Comparison of ENCODE assay signal across 20 cellular contexts in genomic region chr12:4894019-4894418, GRCh38. TPM values are rescaled to one million over a fixed set of nuclear protein-coding genes. Genes with fewer than 3 reads are reported as not detected.
DNase-seq lines count a peak whose midpoint lies in the region; ATAC-seq, FAIRE-seq and TF ChIP-seq lines count a peak whose summit lies in the region.
"Had no signal": no experiment of that assay in that cellular context is flagged by ENCODE, and none has a peak within 500 bp of the region (broad histone marks: within the 10 kb centered on the region; RNA-seq: fewer than 3 reads in every experiment).

No MANE protein-coding gene starts in this region.

- TF ChIP-seq CTCF in H9 (conservative IDR thresholded peaks at IDR 0.05): no peak
- TF ChIP-seq CTCF in prostate gland (IDR thresholded peaks at IDR 0.05): no peak

- intact Hi-C loops in prostate gland (cut with DNase I): no loop called here

- ATAC-seq in HG03039 (IDR thresholded peaks at IDR 0.05; ENCODE audit: unreplicated experiment): no peak
- ATAC-seq: CD8-positive, alpha-beta T cell; GM23338; HCT116 had no signal

- H3K18ac ChIP-seq in H9 (ENCODE audit: insufficient read length, low read depth, low read length): no peak overlapping the region

- no peak overlapping the region for H4K91ac ChIP-seq in H9 (ENCODE audit: insufficient read length, low read depth, low read length)

- DNase-seq in DMS53 (lab: John Stamatoyannopoulos, UW): peak; percentile 58
- DNase-seq in DMS53 treated with DMSO at 0.1 percent for 48 hours (lab: John Stamatoyannopoulos, UW; ENCODE audit: unreplicated experiment): no peak
- DNase-seq in HTR-8/SVneo (ENCODE audit: insufficient read length, low spot score): no peak
- peak; percentile 26 for DNase-seq in NCI-H1694 (lab: John Stamatoyannopoulos, UW)
- DNase-seq in NCI-H524 treated with DMSO at 0.1 percent for 48 hours (lab: John Stamatoyannopoulos, UW): peak; percentile 27
- DNase-seq in H9: no peak
- no peak for DNase-seq in prostate gland (ENCODE audit: low spot score)
- DNase-seq: 8988T; Calu3; CD8-positive, alpha-beta T cell; DMS79 treated with DMSO at 0.1 percent for 48 hours; GF-D8; HFFc6 had no signal

- H3K27me3 ChIP-seq in H9 (ENCODE audit: insufficient read depth, low read length): no peaks in the 10 kb centered on the region
- peaks cover 4% of the 10 kb centered on the region for H3K27me3 ChIP-seq in prostate gland (replicated peaks; ENCODE audit: insufficient read depth)
- H3K27me3 ChIP-seq: BLaER1 treated with 17β-estradiol and CSF1 and Interleukin-3, amounts not matched to agents 10 nM and 100 nM had no signal

- H3K9me3 ChIP-seq in H9 (ENCODE audit: control insufficient read depth, low read depth, low read length): no peaks in the 10 kb centered on the region
- H3K9me3 ChIP-seq in prostate gland: no peaks in the 10 kb centered on the region
- H3K9me3 ChIP-seq: BLaER1 treated with 17β-estradiol and CSF1 and Interleukin-3, amounts not matched to agents 10 nM and 100 nM had no signal

- no peak overlapping the region for H2AFZ ChIP-seq in H9 (ENCODE audit: low read length)
- H2AFZ ChIP-seq: GM23338 had no signal

- no peak overlapping the region for H3T11ph ChIP-seq in H9 (ENCODE audit: low read length)

- peaks cover 45% of the 10 kb centered on the region for H3K27me3 Mint-ChIP-seq in H9 (ENCODE audit: low read depth)

- H3K56ac ChIP-seq in H9 (ENCODE audit: insufficient read length, low read depth, low read length): no peak overlapping the region

- H3K4me3 Mint-ChIP-seq in H9: no peak overlapping the region
- H3K4me3 Mint-ChIP-seq: B cell; CD8-positive, alpha-beta T cell; GM23338; HFFc6 had no signal

- H3K79me1 ChIP-seq in H9 (ENCODE audit: insufficient read depth, low read depth, low read length, poor library complexity, severe bottlenecking): no peaks in the 10 kb centered on the region

- H3K36me3 ChIP-seq in prostate gland: no peaks in the 10 kb centered on the region
- H3K36me3 ChIP-seq: BLaER1 treated with 17β-estradiol and CSF1 and Interleukin-3, amounts not matched to agents 10 nM and 100 nM had no signal

- no peak overlapping the region for H4K5ac ChIP-seq in H9 (ENCODE audit: insufficient read length, low read depth, low read length)

- no peak overlapping the region for H3K14ac ChIP-seq in H9 (ENCODE audit: insufficient read depth, low read length)

- no peak for TF ChIP-seq POLR2A in prostate gland (IDR thresholded peaks at IDR 0.05)

- H3K27ac ChIP-seq in H9 (ENCODE audit: insufficient read length, low read depth, low read length) (no peak overlapping the region), prostate gland (no peak overlapping the region)
- H3K27ac ChIP-seq: BLaER1 treated with 17β-estradiol and CSF1 and Interleukin-3, amounts not matched to agents 10 nM and 100 nM had no signal

- H3K4me1 Mint-ChIP-seq in H9: no peaks in the 10 kb centered on the region
- H3K4me1 Mint-ChIP-seq: B cell, GM23338 had no signal

- H3K23ac ChIP-seq in H9 (ENCODE audit: insufficient read length, low read depth, low read length): no peak overlapping the region

- H3K9me3 Mint-ChIP-seq in H9: no peaks in the 10 kb centered on the region
- H3K9me3 Mint-ChIP-seq: CD8-positive, alpha-beta T cell; GM23338; HFFc6 had no signal

- H3K4me1 ChIP-seq in H9 (ENCODE audit: insufficient read depth, low read length) (no peaks in the 10 kb centered on the region), prostate gland (replicated peaks) (no peaks in the 10 kb centered on the region)
- H3K4me1 ChIP-seq: BLaER1 treated with 17β-estradiol and CSF1 and Interleukin-3, amounts not matched to agents 10 nM and 100 nM had no signal

- WGBS in H9 (ENCODE audit: extremely low coverage, insufficient read length, low lambda C conversion rate): no CpG with 5 or more reads among the region's 9 CpGs
- WGBS in prostate gland: 41% methylated on average over 9 of the region's 9 CpGs

- H4K8ac ChIP-seq in H9 (replicated peaks; ENCODE audit: insufficient read length, low read depth, low read length): no peak overlapping the region

- H3K4ac ChIP-seq in H9 (ENCODE audit: low read depth, low read length): no peak overlapping the region

- no peaks in the 10 kb centered on the region for H3K36me3 Mint-ChIP-seq in H9 (ENCODE audit: insufficient read depth in 1 of 3, low read depth in 3 of 3)
- H3K36me3 Mint-ChIP-seq: CD8-positive, alpha-beta T cell had no signal

- no peaks in the 10 kb centered on the region for H4K20me1 ChIP-seq in H9 (ENCODE audit: control insufficient read depth, insufficient read depth, insufficient read length)
- H4K20me1 ChIP-seq: BLaER1 treated with 17β-estradiol and CSF1 and Interleukin-3, amounts not matched to agents 10 nM and 100 nM had no signal

- H3K79me2 ChIP-seq in H9 (ENCODE audit: insufficient read depth, low read length): no peaks in the 10 kb centered on the region

- H2BK5ac ChIP-seq in H9 (ENCODE audit: insufficient read length, low read length): no peak overlapping the region

- no peak overlapping the region for H3K27ac Mint-ChIP-seq in H9
- H3K27ac Mint-ChIP-seq: B cell; CD8-positive, alpha-beta T cell; GM23338; HFFc6 had no signal

- H2BK15ac ChIP-seq in H9 (ENCODE audit: low read depth, low read length): no peak overlapping the region

- no peak overlapping the region for H2BK120ac ChIP-seq in H9 (ENCODE audit: low read depth, low read length, poor library complexity, severe bottlenecking)

- H3K23me2 ChIP-seq in H9 (ENCODE audit: insufficient read length, low read depth, low read length, poor library complexity, severe bottlenecking): no peaks in the 10 kb centered on the region

- H3K4me3 ChIP-seq in prostate gland: no peak overlapping the region
- H3K4me3 ChIP-seq: BLaER1 treated with 17β-estradiol and CSF1 and Interleukin-3, amounts not matched to agents 10 nM and 100 nM; GM23338 had no signal

- no peak overlapping the region for H2AK5ac ChIP-seq in H9 (ENCODE audit: insufficient read length, low read length)

- H2BK12ac ChIP-seq in H9 (ENCODE audit: insufficient read length, low read depth, low read length): no peak overlapping the region

- no peak overlapping the region for H3K9ac ChIP-seq in H9 (ENCODE audit: extremely low read depth, insufficient read length, low read length)
- H3K9ac ChIP-seq: BLaER1 treated with 17β-estradiol and CSF1 and Interleukin-3, amounts not matched to agents 10 nM and 100 nM had no signal

- H3K4me2 ChIP-seq in H9 (ENCODE audit: insufficient read depth, insufficient read length, low read length): no peak overlapping the region
- H3K4me2 ChIP-seq: BLaER1 treated with 17β-estradiol and CSF1 and Interleukin-3, amounts not matched to agents 10 nM and 100 nM; GM23338 had no signal

- no peak overlapping the region for H2BK20ac ChIP-seq in H9 (ENCODE audit: low read depth, low read length, poor library complexity, severe bottlenecking)

- peak; percentile 4 for FAIRE-seq in HTR-8/SVneo (lab: Jason Lieb, UNC)
- FAIRE-seq: H54 had no signal

RNA-seq across cellular contexts. Expression of gene KCNA1, which starts 15.7 kb away (rescaled TPM):
- total RNA-seq in H9 (2021): 0.92 and 0.98 TPM in 2 replicates
- under 1 TPM in 1 of 2 donors, not detected in 1; 0.11 TPM for total RNA-seq in prostate gland
- total RNA-seq: A673; B cell; Calu3; CD8-positive, alpha-beta T cell; HFFc6 had no signal

Comparison
In these comparisons a context has a peak if more than half of its experiments do, and no peak if none do; other contexts are left out.
1. DNase-seq: peak in DMS53 (single experiment), NCI-H1694 (single experiment) and NCI-H524 treated with DMSO at 0.1 percent for 48 hours (single experiment); none in DMS53 treated with DMSO at 0.1 percent for 48 hours (single experiment), HTR-8/SVneo (single experiment), H9 (single experiment) and prostate gland (single experiment).